ENCODE assay signal across 25 cellular contexts in the genomic region with DNA sequence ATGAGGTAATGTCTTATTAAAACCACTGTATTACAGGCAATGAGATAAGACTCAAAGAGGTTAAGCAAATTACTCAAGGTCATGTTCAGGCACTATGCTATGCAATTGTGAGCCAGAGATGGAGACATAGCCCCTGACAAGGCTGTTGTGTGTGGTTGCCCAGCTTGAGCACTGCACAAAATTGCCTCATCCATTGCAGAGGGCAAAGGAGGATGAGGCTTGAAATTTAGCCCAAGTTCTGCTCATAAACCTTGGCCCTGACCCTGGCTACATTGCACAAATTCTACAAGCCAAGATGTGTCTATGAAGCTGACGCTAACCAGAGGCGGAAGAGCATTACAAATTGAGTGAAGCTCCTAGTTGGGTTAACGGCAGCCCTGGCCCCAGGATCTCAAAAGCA.
A peak's percentile ranks its signal among the peaks of the same experiment; 100 is the strongest.
DNase-seq lines count a peak whose midpoint lies in the region; ATAC-seq, FAIRE-seq and TF ChIP-seq lines count a peak whose summit lies in the region.
"Had no signal": no experiment of that assay in that cellular context is flagged by ENCODE, and none has a peak within 500 bp of the region (broad histone marks: within the 10 kb centered on the region; RNA-seq: fewer than 3 reads in every experiment).

No MANE protein-coding gene starts in this region.

- no peak overlapping the region for H3K4me3 ChIP-seq in right atrium auricular region
- H3K4me3 ChIP-seq in fibroblast of pulmonary artery (replicated peaks; ENCODE audit: low read depth, low read length): no peak overlapping the region
- H3K4me3 ChIP-seq: ovary, SK-N-MC had no signal

- H3K36me3 Mint-ChIP-seq in activated naive CD8-positive, alpha-beta T cell treated with anti-CD3 and anti-CD28 coated beads for 36 hours: no peaks in the 10 kb centered on the region
- H3K36me3 Mint-ChIP-seq: CD8-positive, alpha-beta memory T cell had no signal

- ATAC-seq in left cardiac atrium (peak; percentile 43 to 45), GM18873 (IDR thresholded peaks at IDR 0.05; ENCODE audit: low FRiP score, unreplicated experiment) (no peak), HG02610 (IDR thresholded peaks at IDR 0.05; ENCODE audit: unreplicated experiment) (no peak)
- ATAC-seq: stimulated activated effector memory CD8-positive, alpha-beta T cell treated with anti-CD3 and anti-CD28 coated beads, Interleukin-12 subunit alpha, Interleukin-12 subunit beta, amount 100 ng/mL, for 72 hours had no signal

- H3K27me3 Mint-ChIP-seq in activated naive CD8-positive, alpha-beta T cell treated with anti-CD3 and anti-CD28 coated beads for 36 hours: no peaks in the 10 kb centered on the region
- H3K27me3 Mint-ChIP-seq: B cell had no signal

- no peak for FAIRE-seq in urothelium cell line (lab: Jason Lieb, UNC)
- FAIRE-seq: A204.1, H1 had no signal

- POLR2A ChIA-PET in RWPE1 (lab: Yijun Ruan, JAX; ENCODE audit: low non-redundant PET): no interaction called here

- CTCF ChIA-PET in RWPE1 (lab: Yijun Ruan, JAX): interaction anchor here (1.0 kb wide), 1 partner anchor 18 kb away, joined by 3 read pairs; no protein-coding TSS in a partner anchor

- intact Hi-C loops in left cardiac atrium (cut with DNase I): no loop called here

- peaks cover 28% of the 10 kb centered on the region for H3K4me1 Mint-ChIP-seq in activated naive CD8-positive, alpha-beta T cell treated with anti-CD3 and anti-CD28 coated beads for 36 hours
- H3K4me1 Mint-ChIP-seq: CD8-positive, alpha-beta memory T cell had no signal

- no peaks in the 10 kb centered on the region for H3K9me3 ChIP-seq in right atrium auricular region
- H3K9me3 ChIP-seq: ovary had no signal

- TF ChIP-seq CTCF in right atrium auricular region (IDR thresholded peaks at IDR 0.05) (no peak), RWPE1 (conservative IDR thresholded peaks at IDR 0.05; ENCODE audit: low read depth) (no peak), fibroblast of pulmonary artery (IDR thresholded peaks at IDR 0.05; ENCODE audit: low read length, missing control alignments) (no peak)

- no peaks in the 10 kb centered on the region for H3K9me3 Mint-ChIP-seq in activated naive CD8-positive, alpha-beta T cell treated with anti-CD3 and anti-CD28 coated beads for 36 hours
- H3K9me3 Mint-ChIP-seq: CD8-positive, alpha-beta memory T cell; nephron progenitor cell; stimulated activated effector memory CD8-positive, alpha-beta T cell treated with anti-CD3 and anti-CD28 coated beads, Interleukin-12 subunit alpha, Interleukin-12 subunit beta, amount 100 ng/mL, for 72 hours had no signal

- no peak overlapping the region for H3K4me3 Mint-ChIP-seq in activated naive CD8-positive, alpha-beta T cell treated with anti-CD3 and anti-CD28 coated beads for 36 hours
- H3K4me3 Mint-ChIP-seq: B cell; CD8-positive, alpha-beta memory T cell; nephron progenitor cell; stimulated activated effector memory CD8-positive, alpha-beta T cell treated with anti-CD3 and anti-CD28 coated beads, Interleukin-12 subunit alpha, Interleukin-12 subunit beta, amount 100 ng/mL, for 72 hours had no signal

- peaks cover 0 to 18% of the 10 kb centered on the region in 2 donors for H3K4me1 ChIP-seq in right atrium auricular region

- DNase-seq in left cardiac atrium (peak; percentile 23), right atrium auricular region (ENCODE audit: low spot score) (no peak), RWPE1 (ENCODE audit: low spot score) (no peak), fibroblast of pulmonary artery (ENCODE audit: low read depth) (peak; percentile 33), urothelium cell line (ENCODE audit: low spot score) (no peak)
- DNase-seq in activated naive CD8-positive, alpha-beta T cell treated with anti-CD3 and anti-CD28 coated beads for 36 hours: no peak
- DNase-seq: activated CD4-positive, alpha-beta T cell treated with anti-CD3 and anti-CD28 coated beads for 4 hours; activated effector memory CD4-positive, alpha-beta T cell treated with anti-CD3 and anti-CD28 coated beads, Interleukin-2, amount 50 U/mL, for 16 hours; CD8-positive, alpha-beta memory T cell; cerebellar nuclear complex; mammary epithelial cell; NCI-H1105 treated with DMSO at 0.1 percent for 48 hours; NCI-H1930; NCI-H524 treated with DMSO at 0.1 percent for 48 hours; nephron progenitor cell; ovary; stimulated activated CD4-positive, alpha-beta T cell treated with anti-CD3 and anti-CD28 coated beads, Interleukin-4, amount 100 ng/mL, for 1 hour; T-helper 2 cell had no signal

- H3K27ac ChIP-seq in right atrium auricular region (no peak overlapping the region), RWPE1 (peak overlapping the region; percentile 85)
- H3K27ac ChIP-seq: ovary, SK-N-MC had no signal

- H3K36me3 ChIP-seq in right atrium auricular region: no peaks in the 10 kb centered on the region
- H3K36me3 ChIP-seq: ovary had no signal

- H3K27me3 ChIP-seq in right atrium auricular region: no peaks in the 10 kb centered on the region
- H3K27me3 ChIP-seq: ovary had no signal

- H3K27ac Mint-ChIP-seq in activated naive CD8-positive, alpha-beta T cell treated with anti-CD3 and anti-CD28 coated beads for 36 hours: no peak overlapping the region
- H3K27ac Mint-ChIP-seq: B cell; nephron progenitor cell; stimulated activated effector memory CD8-positive, alpha-beta T cell treated with anti-CD3 and anti-CD28 coated beads, Interleukin-12 subunit alpha, Interleukin-12 subunit beta, amount 100 ng/mL, for 72 hours had no signal

Comparison
In these comparisons a context has a peak if more than half of its experiments do, and no peak if none do; other contexts are left out.
1. DNase-seq: peak in left cardiac atrium (single experiment) and fibroblast of pulmonary artery (single experiment); none in right atrium auricular region (single experiment), RWPE1 (single experiment), urothelium cell line (single experiment) and activated naive CD8-positive, alpha-beta T cell treated with anti-CD3 and anti-CD28 coated beads for 36 hours (single experiment).
2. ATAC-seq: peak in left cardiac atrium (2 of 2); none in GM18873 (single experiment) and HG02610 (single experiment).